14 cellular contexts compared by ENCODE assay signal in genomic region chr1:153795934-153796785, GRCh38. TPM values are rescaled to one million over a fixed set of nuclear protein-coding genes. Genes with fewer than 3 reads are reported as not detected.
DNase-seq lines count a peak whose midpoint lies in the region; ATAC-seq and TF ChIP-seq lines count a peak whose summit lies in the region.
"Had no signal": no experiment of that assay in that cellular context is flagged by ENCODE, and none has a peak within 500 bp of the region (broad histone marks: within the 10 kb centered on the region; RNA-seq: fewer than 3 reads in every experiment).

No MANE protein-coding gene starts in this region.

- no peaks in the 10 kb centered on the region for H3K9me3 Mint-ChIP-seq in activated naive CD4-positive, alpha-beta T cell treated with anti-CD3 and anti-CD28 coated beads, Interleukin-2, amount 10 ng/mL, durations not matched to agents 7 days and 5 days
- no peaks in the 10 kb centered on the region for H3K9me3 Mint-ChIP-seq in activated naive CD4-positive, alpha-beta T cell treated with anti-CD3 and anti-CD28 coated beads, Interleukin-2, amount 50 U/mL, for 72 hours
- H3K9me3 Mint-ChIP-seq in central memory CD8-positive, alpha-beta T cell, result no peaks in the 10 kb centered on the region
- no peaks in the 10 kb centered on the region for H3K9me3 Mint-ChIP-seq in H9
- H3K9me3 Mint-ChIP-seq: brain had no signal

- H3K4ac ChIP-seq in mesenchymal stem cell (ENCODE audit: low read depth in 1 of 2, low read length in 2 of 2) (no peak overlapping the region), H9 (ENCODE audit: low read depth, low read length) (no peak overlapping the region)

- H4K20me1 ChIP-seq in H9 (ENCODE audit: control insufficient read depth, insufficient read depth, insufficient read length), result no peaks in the 10 kb centered on the region

- H2BK120ac ChIP-seq in mesenchymal stem cell (ENCODE audit: low read depth, low read length) (no peak overlapping the region), H9 (ENCODE audit: low read depth, low read length, poor library complexity, severe bottlenecking) (no peak overlapping the region)

- H3K4me3 ChIP-seq in mesenchymal stem cell (ENCODE audit: insufficient read depth in 1 of 2, low read depth in 1 of 2, low read length in 2 of 2), result no peak overlapping the region
- H3K4me3 ChIP-seq in testis, result no peak overlapping the region
- no peak overlapping the region for H3K4me3 ChIP-seq in esophagus squamous epithelium

- H2BK5ac ChIP-seq in mesenchymal stem cell (ENCODE audit: low read depth, low read length, poor library complexity, severe bottlenecking), result no peak overlapping the region
- H2BK5ac ChIP-seq in H9 (ENCODE audit: insufficient read length, low read length), result no peak overlapping the region

- no peak overlapping the region for H2BK20ac ChIP-seq in H9 (ENCODE audit: low read depth, low read length, poor library complexity, severe bottlenecking)

- no peaks in the 10 kb centered on the region for H3K9me3 ChIP-seq in mesenchymal stem cell (ENCODE audit: control insufficient read depth, low read length)
- no peaks in the 10 kb centered on the region for H3K9me3 ChIP-seq in testis
- no peaks in the 10 kb centered on the region for H3K9me3 ChIP-seq in H9 (ENCODE audit: control insufficient read depth, low read depth, low read length)
- H3K9me3 ChIP-seq in esophagus squamous epithelium, result no peaks in the 10 kb centered on the region

- no peak overlapping the region for H2BK12ac ChIP-seq in mesenchymal stem cell (ENCODE audit: low read length in 2 of 2)
- H2BK12ac ChIP-seq in H9 (ENCODE audit: insufficient read length, low read depth, low read length), result no peak overlapping the region

- no peak overlapping the region for H3K9ac ChIP-seq in mesenchymal stem cell (ENCODE audit: low read length)
- H3K9ac ChIP-seq in H9 (ENCODE audit: extremely low read depth, insufficient read length, low read length), result no peak overlapping the region

- H3K23me2 ChIP-seq in H9 (ENCODE audit: insufficient read length, low read depth, low read length, poor library complexity, severe bottlenecking), result no peaks in the 10 kb centered on the region

- peaks cover 12% of the 10 kb centered on the region for H3K27me3 Mint-ChIP-seq in activated naive CD4-positive, alpha-beta T cell treated with anti-CD3 and anti-CD28 coated beads, Interleukin-2, amount 10 ng/mL, durations not matched to agents 7 days and 5 days
- no peaks in the 10 kb centered on the region for H3K27me3 Mint-ChIP-seq in central memory CD8-positive, alpha-beta T cell
- peaks cover 2% of the 10 kb centered on the region for H3K27me3 Mint-ChIP-seq in H9 (ENCODE audit: low read depth)
- H3K27me3 Mint-ChIP-seq: activated naive CD8-positive, alpha-beta T cell; brain had no signal

- TF ChIP-seq POLR2A in testis (IDR thresholded peaks at IDR 0.05) (no peak), esophagus squamous epithelium (IDR thresholded peaks at IDR 0.05) (no peak)

- peaks cover 3 to 24% of the 10 kb centered on the region in 2 experiments for H3K36me3 ChIP-seq in mesenchymal stem cell (ENCODE audit: control insufficient read depth in 1 of 2, insufficient read depth in 2 of 2, low read depth in 1 of 2, low read length in 2 of 2)
- H3K36me3 ChIP-seq in testis (ENCODE audit: low read depth, missing control alignments), result no peaks in the 10 kb centered on the region
- H3K36me3 ChIP-seq in esophagus squamous epithelium, result no peaks in the 10 kb centered on the region

- TF ChIP-seq CTCF in testis (IDR thresholded peaks at IDR 0.05) (no peak), H9 (conservative IDR thresholded peaks at IDR 0.05) (no peak), esophagus squamous epithelium (IDR thresholded peaks at IDR 0.05) (no peak)

- H4K8ac ChIP-seq in mesenchymal stem cell (ENCODE audit: low read length), result no peak overlapping the region
- H4K8ac ChIP-seq in H9 (replicated peaks; ENCODE audit: insufficient read length, low read depth, low read length), result no peak overlapping the region

- H3K4me1 ChIP-seq in mesenchymal stem cell (ENCODE audit: control insufficient read depth, insufficient read depth, low read depth, low read length) (peaks cover 9% of the 10 kb centered on the region), testis (no peaks in the 10 kb centered on the region), H9 (ENCODE audit: insufficient read depth, low read length) (no peaks in the 10 kb centered on the region), esophagus squamous epithelium (peaks cover 0 to 19% (median 7%) of the 10 kb centered on the region in 3 donors)

- H3K14ac ChIP-seq in mesenchymal stem cell (ENCODE audit: low read length in 2 of 2) (no peak overlapping the region), H9 (ENCODE audit: insufficient read depth, low read length) (no peak overlapping the region)

- H3K27ac ChIP-seq in mesenchymal stem cell (ENCODE audit: low read length, poor library complexity, severe bottlenecking) (no peak overlapping the region), testis (no peak overlapping the region), H9 (ENCODE audit: insufficient read length, low read depth, low read length) (no peak overlapping the region), esophagus squamous epithelium (no peak overlapping the region)
- H3K27ac ChIP-seq: epithelial cell of prostate, HL-60 had no signal

- H3K18ac ChIP-seq in mesenchymal stem cell (ENCODE audit: low read depth in 1 of 2, low read length in 2 of 2) (no peak overlapping the region), H9 (ENCODE audit: insufficient read length, low read depth, low read length) (no peak overlapping the region)

- H3K4me2 ChIP-seq in mesenchymal stem cell (ENCODE audit: low read length, poor library complexity, severe bottlenecking) (no peak overlapping the region), H9 (ENCODE audit: insufficient read depth, insufficient read length, low read length) (no peak overlapping the region)

- no peak overlapping the region for H3K56ac ChIP-seq in H9 (ENCODE audit: insufficient read length, low read depth, low read length)

- H2AK5ac ChIP-seq in mesenchymal stem cell (ENCODE audit: low read length, severe bottlenecking), result no peak overlapping the region
- H2AK5ac ChIP-seq in H9 (ENCODE audit: insufficient read length, low read length), result no peak overlapping the region

- H3K27ac Mint-ChIP-seq in activated naive CD4-positive, alpha-beta T cell treated with anti-CD3 and anti-CD28 coated beads, Interleukin-2, amount 10 ng/mL, durations not matched to agents 7 days and 5 days, result no peak overlapping the region
- no peak overlapping the region for H3K27ac Mint-ChIP-seq in activated naive CD4-positive, alpha-beta T cell treated with anti-CD3 and anti-CD28 coated beads, Interleukin-2, amount 50 U/mL, for 72 hours
- H3K27ac Mint-ChIP-seq in central memory CD8-positive, alpha-beta T cell (ENCODE audit: low read depth), result peak overlapping the region; percentile 84
- H3K27ac Mint-ChIP-seq in H9, result peak overlapping the region in 1 of 3 experiments; percentile 56; a peak in 1 of 7 replicates

- no peak overlapping the region for H4K5ac ChIP-seq in H9 (ENCODE audit: insufficient read length, low read depth, low read length)

- H3T11ph ChIP-seq in H9 (ENCODE audit: low read length), result no peak overlapping the region

- no peak overlapping the region for H3K4me3 Mint-ChIP-seq in activated naive CD4-positive, alpha-beta T cell treated with anti-CD3 and anti-CD28 coated beads, Interleukin-2, amount 10 ng/mL, durations not matched to agents 7 days and 5 days
- no peak overlapping the region for H3K4me3 Mint-ChIP-seq in central memory CD8-positive, alpha-beta T cell
- H3K4me3 Mint-ChIP-seq in H9, result peak overlapping the region in 1 of 2 experiments; percentile 26; a peak in 1 of 5 replicates
- H3K4me3 Mint-ChIP-seq: activated naive CD8-positive, alpha-beta T cell had no signal

- WGBS in mesenchymal stem cell, result 79% methylated on average over 9 of the region's 9 CpGs
- WGBS in testis, 2 donors, result 73 to 93% methylated on average over 6 to 9 of the region's 9 CpGs
- no CpG with 5 or more reads among the region's 9 CpGs for WGBS in H9 (ENCODE audit: extremely low coverage, insufficient read length, low lambda C conversion rate)
- 59 to 80% methylated on average over 2 to 3 of the region's 9 CpGs for WGBS in esophagus squamous epithelium, 2 donors

- H3K27me3 ChIP-seq in mesenchymal stem cell (ENCODE audit: control insufficient read depth in 1 of 2, insufficient read depth in 1 of 2, low read length in 2 of 2) (no peaks in the 10 kb centered on the region), testis (no peaks in the 10 kb centered on the region), H9 (ENCODE audit: insufficient read depth, low read length) (no peaks in the 10 kb centered on the region), esophagus squamous epithelium (no peaks in the 10 kb centered on the region)

- H4K91ac ChIP-seq in mesenchymal stem cell (ENCODE audit: low read length) (no peak overlapping the region), H9 (ENCODE audit: insufficient read length, low read depth, low read length) (no peak overlapping the region)

- H2AFZ ChIP-seq in mesenchymal stem cell (ENCODE audit: low read depth, low read length) (no peak overlapping the region), H9 (ENCODE audit: low read length) (no peak overlapping the region)

- peak; percentile 29 for DNase-seq in activated naive CD4-positive, alpha-beta T cell treated with anti-CD3 and anti-CD28 coated beads, Interleukin-2, amount 10 ng/mL, durations not matched to agents 7 days and 5 days
- no peak for DNase-seq in activated naive CD4-positive, alpha-beta T cell treated with anti-CD3 and anti-CD28 coated beads, Interleukin-2, amount 50 U/mL, for 72 hours (ENCODE audit: low spot score in 2 of 2)
- no peak for DNase-seq in central memory CD8-positive, alpha-beta T cell (ENCODE audit: low spot score in 2 of 2)
- DNase-seq in mesenchymal stem cell (no peak), testis (peak; percentile 12), H9 (no peak), esophagus squamous epithelium (lab: John Stamatoyannopoulos, UW) (no peak), HuH-7 (ENCODE audit: low spot score) (no peak)
- DNase-seq: cortex of kidney, foreskin fibroblast had no signal

- CTCF ChIA-PET in activated naive CD4-positive, alpha-beta T cell treated with anti-CD3 and anti-CD28 coated beads, Interleukin-2, amount 10 ng/mL, durations not matched to agents 7 days and 5 days (lab: Charles Lee), result interaction anchor here (0.9 to 3.7 kb wide), 17 partner anchors 9 to 475 kb away, joined by 3 to 54 read pairs (median 3); partner anchors contain the start of genes CREB3L4, DENND4B, JTB and RAB13

- H3K36me3 Mint-ChIP-seq in activated naive CD4-positive, alpha-beta T cell treated with anti-CD3 and anti-CD28 coated beads, Interleukin-2, amount 10 ng/mL, durations not matched to agents 7 days and 5 days, result peaks cover 2% of the 10 kb centered on the region
- no peaks in the 10 kb centered on the region for H3K36me3 Mint-ChIP-seq in activated naive CD4-positive, alpha-beta T cell treated with anti-CD3 and anti-CD28 coated beads, Interleukin-2, amount 50 U/mL, for 72 hours
- H3K36me3 Mint-ChIP-seq in central memory CD8-positive, alpha-beta T cell (ENCODE audit: insufficient read depth), result peaks cover 5% of the 10 kb centered on the region
- H3K36me3 Mint-ChIP-seq in H9 (ENCODE audit: insufficient read depth in 1 of 3, low read depth in 3 of 3), result no peaks in the 10 kb centered on the region
- H3K36me3 Mint-ChIP-seq: activated naive CD8-positive, alpha-beta T cell had no signal

- no peaks in the 10 kb centered on the region for H3K79me2 ChIP-seq in H9 (ENCODE audit: insufficient read depth, low read length)

- no peak for ATAC-seq in activated naive CD4-positive, alpha-beta T cell treated with anti-CD3 and anti-CD28 coated beads, Interleukin-2, amount 50 U/mL, for 72 hours
- peak; percentile 78 for ATAC-seq in central memory CD8-positive, alpha-beta T cell (replicated peaks; ENCODE audit: extremely low read depth, poor library complexity, severe bottlenecking)

- no peak overlapping the region for H3K23ac ChIP-seq in mesenchymal stem cell (ENCODE audit: low read length in 2 of 2)
- H3K23ac ChIP-seq in H9 (ENCODE audit: insufficient read length, low read depth, low read length), result no peak overlapping the region

- H2BK15ac ChIP-seq in mesenchymal stem cell (ENCODE audit: low read depth, poor library complexity, severe bottlenecking), result peak overlapping the region; percentile 17
- H2BK15ac ChIP-seq in H9 (ENCODE audit: low read depth, low read length), result no peak overlapping the region

- no peaks in the 10 kb centered on the region for H3K79me1 ChIP-seq in mesenchymal stem cell (replicated peaks; ENCODE audit: low read length, poor library complexity, severe bottlenecking)
- no peaks in the 10 kb centered on the region for H3K79me1 ChIP-seq in H9 (ENCODE audit: insufficient read depth, low read depth, low read length, poor library complexity, severe bottlenecking)

- intact Hi-C loops in testis (cut with DNase I; ENCODE audit: low total_unique reads) (loop anchor here (10.0 kb wide), 1 partner anchor 149 kb away; the partner anchor contains the start of gene DENND4B), esophagus squamous epithelium (cut with DNase I) (loop anchor here (5.0 kb wide), 1 partner anchor 191 kb away; the partner anchor contains the start of gene RAB13)

- peaks cover 46% of the 10 kb centered on the region for H3K4me1 Mint-ChIP-seq in activated naive CD4-positive, alpha-beta T cell treated with anti-CD3 and anti-CD28 coated beads, Interleukin-2, amount 10 ng/mL, durations not matched to agents 7 days and 5 days
- peaks cover 19% of the 10 kb centered on the region for H3K4me1 Mint-ChIP-seq in central memory CD8-positive, alpha-beta T cell
- H3K4me1 Mint-ChIP-seq in H9, result peaks cover 35 to 49% of the 10 kb centered on the region in 2 experiments

RNA-seq across cellular contexts. Expression of gene SLC27A3, which starts 21.0 kb away (rescaled TPM):
- total RNA-seq in activated naive CD4-positive, alpha-beta T cell treated with anti-CD3 and anti-CD28 coated beads, Interleukin-2, amount 50 U/mL, for 72 hours, result 1 to 10 TPM; 7.0 to 8.3 TPM
- 10.6 TPM for polyA plus RNA-seq in mesenchymal stem cell (2013, experiment 1 of 2)
- 10.2 TPM for polyA plus RNA-seq in mesenchymal stem cell (2013, experiment 2 of 2)
- 10 to 100 TPM; 38.5 to 54.9 TPM for total RNA-seq in testis
- polyA plus RNA-seq in testis (ENCODE audit: insufficient read depth, low read depth, low replicate concordance), result 83.3 TPM
- 42.0 and 45.3 TPM in 2 replicates for total RNA-seq in H9 (2021)
- total RNA-seq in esophagus squamous epithelium, result 10 to 100 TPM in 2 of 4 donors, 1 to 10 TPM in 2; 7.6 to 15.0 (median 11.2) TPM

Comparison
In these comparisons a context has a peak if more than half of its experiments do, and no peak if none do; other contexts are left out.
1. DNase-seq: peak in activated naive CD4-positive, alpha-beta T cell treated with anti-CD3 and anti-CD28 coated beads, Interleukin-2, amount 10 ng/mL, durations not matched to agents 7 days and 5 days (single experiment) and testis (single experiment); none in activated naive CD4-positive, alpha-beta T cell treated with anti-CD3 and anti-CD28 coated beads, Interleukin-2, amount 50 U/mL, for 72 hours (0 of 2), central memory CD8-positive, alpha-beta T cell (0 of 2), mesenchymal stem cell (single experiment), H9 (single experiment), esophagus squamous epithelium (single experiment) and HuH-7 (single experiment).